11 cellular contexts compared by ENCODE assay signal in genomic region chr21:43825936-43826622, GRCh38. TPM values are rescaled to one million over a fixed set of nuclear protein-coding genes. Genes with fewer than 3 reads are reported as not detected.
A peak's percentile ranks its signal among the peaks of the same experiment; 100 is the strongest.
DNase-seq lines count a peak whose midpoint lies in the region; ATAC-seq, FAIRE-seq and TF ChIP-seq lines count a peak whose summit lies in the region.
"Had no signal": no experiment of that assay in that cellular context is flagged by ENCODE, and none has a peak within 500 bp of the region (broad histone marks: within the 10 kb centered on the region; RNA-seq: fewer than 3 reads in every experiment).

No MANE protein-coding gene starts in this region.

- H3K9ac ChIP-seq in endothelial cell of umbilical vein (replicated peaks; ENCODE audit: extremely low read depth, insufficient read depth, low read length) (no peak overlapping the region), parathyroid adenoma (no peak overlapping the region)

- H3K4me1 Mint-ChIP-seq in endothelial cell (ENCODE audit: unreplicated experiment): peaks cover 4% of the 10 kb centered on the region
- H3K4me1 Mint-ChIP-seq: activated naive CD4-positive, alpha-beta T cell treated with anti-CD3 and anti-CD28 coated beads, Interleukin-2, amount 10 ng/mL, durations not matched to agents 7 days and 5 days had no signal

- CTCF ChIA-PET in endothelial cell of umbilical vein (lab: Charles Lee): interaction anchor here (0.6 to 3.0 kb wide), 12 partner anchors 8 to 149 kb away, joined by 3 to 13 read pairs (median 4); partner anchors contain the start of gene RRP1

- no peak for TF ChIP-seq POLR2A in endothelial cell of umbilical vein (IDR thresholded peaks at IDR 0.05; ENCODE audit: low read depth, low read length)

- H2AFZ ChIP-seq in endothelial cell of umbilical vein (ENCODE audit: low read depth, low read length) (no peak overlapping the region), parathyroid adenoma (peak overlapping the region; percentile 34)

- H3K27ac Mint-ChIP-seq in endothelial cell (ENCODE audit: unreplicated experiment): no peak overlapping the region
- no peak overlapping the region for H3K27ac Mint-ChIP-seq in activated naive CD4-positive, alpha-beta T cell treated with anti-CD3 and anti-CD28 coated beads, Interleukin-2, amount 50 U/mL, for 72 hours
- H3K27ac Mint-ChIP-seq: activated naive CD4-positive, alpha-beta T cell treated with anti-CD3 and anti-CD28 coated beads, Interleukin-2, amount 10 ng/mL, durations not matched to agents 7 days and 5 days; naive thymus-derived CD4-positive, alpha-beta T cell had no signal

- FAIRE-seq in endothelial cell of umbilical vein (lab: Jason Lieb, UNC): no peak

- no peak overlapping the region for H3K4me3 ChIP-seq in endothelial cell of umbilical vein (replicated peaks in 1 of 3; ENCODE audit: insufficient read depth in 1 of 3, low read depth in 1 of 3, low read length in 3 of 3)
- no peak overlapping the region for H3K4me3 ChIP-seq in parathyroid adenoma (ENCODE audit: low read depth, low read length)

- no TSS peak for BruUV-seq in endothelial cell of umbilical vein (replicated peaks; lab: Mats Ljungman, UMichigan)

- H3K4me2 ChIP-seq in endothelial cell of umbilical vein (ENCODE audit: insufficient read depth, low read length) (no peak overlapping the region), parathyroid adenoma (ENCODE audit: low read length) (peak overlapping the region; percentile 34)

- H3K79me2 ChIP-seq in endothelial cell of umbilical vein (ENCODE audit: control insufficient read depth, insufficient read depth, low read length) (no peaks in the 10 kb centered on the region), parathyroid adenoma (no peaks in the 10 kb centered on the region)

- ATAC-seq in activated naive CD4-positive, alpha-beta T cell treated with anti-CD3 and anti-CD28 coated beads, Interleukin-2, amount 50 U/mL, for 72 hours: no peak
- no peak for ATAC-seq in HG03378 (IDR thresholded peaks at IDR 0.05; ENCODE audit: unreplicated experiment)
- ATAC-seq: naive thymus-derived CD4-positive, alpha-beta T cell had no signal

- H3K27me3 ChIP-seq in endothelial cell of umbilical vein (ENCODE audit: control insufficient read depth in 2 of 2, insufficient read depth in 2 of 2, low read length in 2 of 2) (peaks cover 0 to 3% of the 10 kb centered on the region in 2 experiments), parathyroid adenoma (ENCODE audit: control insufficient read depth, insufficient read depth, low read length) (no peaks in the 10 kb centered on the region)

- peak; percentile 16 to 22 for TF ChIP-seq CTCF in endothelial cell of umbilical vein (IDR thresholded peaks at IDR 0.05; ENCODE audit: extremely low read depth in 1 of 2, insufficient read depth in 1 of 2, low read depth in 1 of 2, low read length in 2 of 2)
- peak; percentile 27 for TF ChIP-seq CTCF in parathyroid adenoma (IDR thresholded peaks at IDR 0.05)
- no peak for TF ChIP-seq CTCF in endothelial cell (IDR thresholded peaks at IDR 0.05; ENCODE audit: unreplicated experiment)

- H3K36me3 ChIP-seq in endothelial cell of umbilical vein (ENCODE audit: control insufficient read depth in 2 of 2, extremely low read depth in 1 of 2, insufficient read depth in 2 of 2, low read length in 2 of 2): no peaks in the 10 kb centered on the region
- no peaks in the 10 kb centered on the region for H3K36me3 ChIP-seq in parathyroid adenoma (ENCODE audit: control insufficient read depth, insufficient read depth, low read length)

- H3K27ac ChIP-seq in endothelial cell of umbilical vein (ENCODE audit: insufficient read depth, low read depth, low read length) (no peak overlapping the region), parathyroid adenoma (peak overlapping the region; percentile 56)

- no peaks in the 10 kb centered on the region for H3K9me3 Mint-ChIP-seq in endothelial cell (ENCODE audit: unreplicated experiment)
- no peaks in the 10 kb centered on the region for H3K9me3 Mint-ChIP-seq in activated naive CD4-positive, alpha-beta T cell treated with anti-CD3 and anti-CD28 coated beads, Interleukin-2, amount 50 U/mL, for 72 hours
- H3K9me3 Mint-ChIP-seq: activated naive CD4-positive, alpha-beta T cell treated with anti-CD3 and anti-CD28 coated beads, Interleukin-2, amount 10 ng/mL, durations not matched to agents 7 days and 5 days; naive thymus-derived CD4-positive, alpha-beta T cell had no signal

- H3K27me3 Mint-ChIP-seq in endothelial cell (ENCODE audit: unreplicated experiment): peaks cover 4% of the 10 kb centered on the region

- H3K4me1 ChIP-seq in endothelial cell of umbilical vein (ENCODE audit: control insufficient read depth, extremely low read depth, insufficient read depth, low read length) (no peaks in the 10 kb centered on the region), parathyroid adenoma (peaks cover 5% of the 10 kb centered on the region)

- intact Hi-C loops in endothelial cell of umbilical vein (cut with micrococcal nuclease): loop anchor here (5.0 kb wide), 1 partner anchor 41 kb away; the partner anchor contains the start of gene AGPAT3

- dilution Hi-C loops in endothelial cell of umbilical vein (cut with MboI; ENCODE audit: extremely low pct_ligation_motif_present, low sequenced_read_pairs): no loop called here

- POLR2A ChIA-PET in endothelial cell of umbilical vein (lab: Charles Lee): no interaction called here

- H3K9me3 ChIP-seq in endothelial cell of umbilical vein (replicated peaks; ENCODE audit: control insufficient read depth, insufficient read depth, low read length) (no peaks in the 10 kb centered on the region), parathyroid adenoma (ENCODE audit: control insufficient read depth, low read length) (no peaks in the 10 kb centered on the region)

- H3K36me3 Mint-ChIP-seq in endothelial cell (ENCODE audit: low read depth, unreplicated experiment): no peaks in the 10 kb centered on the region
- H3K36me3 Mint-ChIP-seq in activated naive CD4-positive, alpha-beta T cell treated with anti-CD3 and anti-CD28 coated beads, Interleukin-2, amount 50 U/mL, for 72 hours: no peaks in the 10 kb centered on the region
- H3K36me3 Mint-ChIP-seq: activated naive CD4-positive, alpha-beta T cell treated with anti-CD3 and anti-CD28 coated beads, Interleukin-2, amount 10 ng/mL, durations not matched to agents 7 days and 5 days; naive thymus-derived CD4-positive, alpha-beta T cell had no signal

- H3K4me3 Mint-ChIP-seq in endothelial cell (ENCODE audit: unreplicated experiment): no peak overlapping the region
- H3K4me3 Mint-ChIP-seq: activated naive CD4-positive, alpha-beta T cell treated with anti-CD3 and anti-CD28 coated beads, Interleukin-2, amount 10 ng/mL, durations not matched to agents 7 days and 5 days; naive thymus-derived CD4-positive, alpha-beta T cell had no signal

- H4K20me1 ChIP-seq in endothelial cell of umbilical vein (replicated peaks; ENCODE audit: control insufficient read depth, extremely low read depth, insufficient read depth, low read length): no peaks in the 10 kb centered on the region

- DNase-seq in DMS53 treated with DMSO at 0.1 percent for 48 hours (lab: John Stamatoyannopoulos, UW; ENCODE audit: unreplicated experiment) (peak; percentile 26), NCI-H2171 (lab: John Stamatoyannopoulos, UW) (peak; percentile 48), endothelial cell of umbilical vein (ENCODE audit: low read depth, low spot score) (no peak), endothelial cell (ENCODE audit: low spot score) (no peak), NCI-H82 treated with DMSO at 0.1 percent for 48 hours (lab: John Stamatoyannopoulos, UW; ENCODE audit: unreplicated experiment) (no peak)
- DNase-seq in activated naive CD4-positive, alpha-beta T cell treated with anti-CD3 and anti-CD28 coated beads, Interleukin-2, amount 50 U/mL, for 72 hours (ENCODE audit: low spot score in 2 of 2): no peak
- DNase-seq: activated naive CD4-positive, alpha-beta T cell treated with anti-CD3 and anti-CD28 coated beads, Interleukin-2, amount 10 ng/mL, durations not matched to agents 7 days and 5 days; naive thymus-derived CD4-positive, alpha-beta T cell; NCI-H187 treated with DMSO at 0.1 percent for 48 hours had no signal

- no peaks in the 10 kb centered on the region for H3K9me1 ChIP-seq in endothelial cell of umbilical vein (replicated peaks; ENCODE audit: control insufficient read depth, extremely low read depth, insufficient read depth, low read length)

RNA-seq across cellular contexts. Expression of gene RRP1, which starts 36.7 kb away (rescaled TPM):
- 35.0 and 36.3 TPM in 2 replicates for total RNA-seq in endothelial cell of umbilical vein
- 11.2 and 15.2 TPM in 2 replicates for polyA plus RNA-seq in endothelial cell of umbilical vein
- 18.4 and 21.0 TPM in 2 replicates for polyA plus RNA-seq in endothelial cell of umbilical vein (2011; cell fraction: cytosol; rRNA removed)
- polyA plus RNA-seq in endothelial cell of umbilical vein (2011; cell fraction: nucleus; rRNA removed): 51.6 and 55.5 TPM in 2 replicates
- 35.1 and 37.7 TPM in 2 replicates for polyA plus RNA-seq in endothelial cell of umbilical vein (2012)
- polyA minus RNA-seq in endothelial cell of umbilical vein: 11.8 and 11.9 TPM in 2 replicates
- polyA minus RNA-seq in endothelial cell of umbilical vein (2011; cell fraction: cytosol; rRNA and poly(A)+ RNA removed): 16.4 TPM
- polyA minus RNA-seq in endothelial cell of umbilical vein (2011; cell fraction: nucleus; rRNA and poly(A)+ RNA removed): 20.5 and 22.9 TPM in 2 replicates
- 21.0 TPM for total RNA-seq in endothelial cell (ENCODE audit: unreplicated experiment)
- 10 to 100 TPM; 29.9 to 54.1 TPM for total RNA-seq in activated naive CD4-positive, alpha-beta T cell treated with anti-CD3 and anti-CD28 coated beads, Interleukin-2, amount 50 U/mL, for 72 hours

RNA-seq across cellular contexts. Expression of gene AGPAT3, which starts 38.9 kb away (rescaled TPM):
- 71.8 and 76.7 TPM in 2 replicates for total RNA-seq in endothelial cell of umbilical vein
- polyA plus RNA-seq in endothelial cell of umbilical vein: 36.8 and 39.9 TPM in 2 replicates
- polyA plus RNA-seq in endothelial cell of umbilical vein (2011; cell fraction: cytosol; rRNA removed): 36.0 and 40.6 TPM in 2 replicates
- polyA plus RNA-seq in endothelial cell of umbilical vein (2011; cell fraction: nucleus; rRNA removed): 49.1 TPM in 2 replicates
- polyA plus RNA-seq in endothelial cell of umbilical vein (2012): 40.4 and 48.5 TPM in 2 replicates
- polyA minus RNA-seq in endothelial cell of umbilical vein: 83.5 and 100 TPM in 2 replicates
- polyA minus RNA-seq in endothelial cell of umbilical vein (2011; cell fraction: cytosol; rRNA and poly(A)+ RNA removed): 18.7 TPM
- polyA minus RNA-seq in endothelial cell of umbilical vein (2011; cell fraction: nucleus; rRNA and poly(A)+ RNA removed): 36.3 and 37.6 TPM in 2 replicates
- total RNA-seq in endothelial cell (ENCODE audit: unreplicated experiment): 22.6 TPM
- 100 to 1,000 TPM in 1 of 2 donors, 10 to 100 TPM in 1; 21.2 to 109 TPM for total RNA-seq in activated naive CD4-positive, alpha-beta T cell treated with anti-CD3 and anti-CD28 coated beads, Interleukin-2, amount 50 U/mL, for 72 hours

RNA-seq across cellular contexts. Expression of gene CSTB, which starts 50.0 kb away (rescaled TPM):
- total RNA-seq in endothelial cell of umbilical vein (65.8 and 69.2 TPM in 2 replicates), endothelial cell (ENCODE audit: unreplicated experiment) (66.5 TPM)
- polyA plus RNA-seq in endothelial cell of umbilical vein: 83.7 and 109 TPM in 2 replicates
- 100 and 111 TPM in 2 replicates for polyA plus RNA-seq in endothelial cell of umbilical vein (2011; cell fraction: cytosol; rRNA removed)
- 30.5 and 42.1 TPM in 2 replicates for polyA plus RNA-seq in endothelial cell of umbilical vein (2011; cell fraction: nucleus; rRNA removed)
- 126 and 132 TPM in 2 replicates for polyA plus RNA-seq in endothelial cell of umbilical vein (2012)
- polyA minus RNA-seq in endothelial cell of umbilical vein: 36.5 and 44.8 TPM in 2 replicates
- polyA minus RNA-seq in endothelial cell of umbilical vein (2011; cell fraction: cytosol; rRNA and poly(A)+ RNA removed): 25.5 TPM
- 8.1 and 11.7 TPM in 2 replicates for polyA minus RNA-seq in endothelial cell of umbilical vein (2011; cell fraction: nucleus; rRNA and poly(A)+ RNA removed)
- 10 to 100 TPM; 19.8 to 36.7 TPM for total RNA-seq in activated naive CD4-positive, alpha-beta T cell treated with anti-CD3 and anti-CD28 coated beads, Interleukin-2, amount 50 U/mL, for 72 hours

Comparison
In these comparisons a context has a peak if more than half of its experiments do, and no peak if none do; other contexts are left out.
1. DNase-seq: peak in DMS53 treated with DMSO at 0.1 percent for 48 hours (single experiment) and NCI-H2171 (single experiment); none in endothelial cell of umbilical vein (single experiment), endothelial cell (single experiment), NCI-H82 treated with DMSO at 0.1 percent for 48 hours (single experiment) and activated naive CD4-positive, alpha-beta T cell treated with anti-CD3 and anti-CD28 coated beads, Interleukin-2, amount 50 U/mL, for 72 hours (0 of 2).